Comparison of ENCODE assay signal across 14 cellular contexts in the genomic region with DNA sequence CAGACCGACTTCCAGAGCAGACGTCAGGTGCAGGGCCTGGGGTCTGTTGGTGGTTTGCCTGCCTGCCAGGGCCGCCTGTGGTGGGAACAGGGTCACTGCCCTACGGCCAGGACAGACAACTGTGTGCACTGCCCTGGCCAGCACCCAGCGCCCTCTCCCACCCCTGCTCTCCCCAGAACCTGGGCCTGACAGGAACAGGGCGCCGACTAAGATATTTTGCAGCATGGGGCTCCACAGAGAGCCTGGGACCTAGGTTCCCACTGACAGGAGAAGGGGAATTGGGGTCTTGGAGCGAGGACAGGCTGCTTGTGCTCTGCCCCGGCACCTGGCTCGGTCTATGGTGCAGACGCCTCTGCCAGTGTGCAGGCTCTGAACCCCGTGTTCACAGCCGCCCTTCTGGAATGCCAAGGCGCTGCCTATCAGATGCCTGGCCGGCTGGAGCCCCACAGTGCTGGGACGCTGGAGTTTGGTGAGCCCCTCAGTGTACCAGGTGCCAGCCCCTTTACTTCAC.
"Had no signal": no experiment of that assay in that cellular context is flagged by ENCODE, and none has a peak within 500 bp of the region (broad histone marks: within the 10 kb centered on the region; RNA-seq: fewer than 3 reads in every experiment).

No MANE protein-coding gene starts in this region.

- H3K4me1 Mint-ChIP-seq: natural killer cell; stimulated activated effector memory CD8-positive, alpha-beta T cell treated with anti-CD3 and anti-CD28 coated beads, Interleukin-12 subunit alpha, Interleukin-12 subunit beta, amount 100 ng/mL, for 72 hours had no signal

- H3K27ac Mint-ChIP-seq: activated CD8-positive, alpha-beta T cell treated with anti-CD3 and anti-CD28 coated beads for 36 hours; natural killer cell; stimulated activated effector memory CD8-positive, alpha-beta T cell treated with anti-CD3 and anti-CD28 coated beads, Interleukin-12 subunit alpha, Interleukin-12 subunit beta, amount 100 ng/mL, for 72 hours had no signal

- DNase-seq: activated CD8-positive, alpha-beta memory T cell treated with anti-CD3 and anti-CD28 coated beads, Interleukin-2, amount 50 U/mL, for 4 hours; activated CD8-positive, alpha-beta T cell treated with anti-CD3 and anti-CD28 coated beads for 36 hours; activated naive CD4-positive, alpha-beta T cell; colonic mucosa; effector CD4-positive, alpha-beta T cell; foreskin melanocyte; natural killer cell; small intestine; T-helper 1 cell had no signal

- FAIRE-seq: endothelial cell of umbilical vein, small intestine had no signal

- H3K4me3 Mint-ChIP-seq: activated CD8-positive, alpha-beta T cell treated with anti-CD3 and anti-CD28 coated beads for 36 hours; natural killer cell; stimulated activated effector memory CD8-positive, alpha-beta T cell treated with anti-CD3 and anti-CD28 coated beads, Interleukin-12 subunit alpha, Interleukin-12 subunit beta, amount 100 ng/mL, for 72 hours had no signal

- H3K36me3 Mint-ChIP-seq: natural killer cell; stimulated activated effector memory CD8-positive, alpha-beta T cell treated with anti-CD3 and anti-CD28 coated beads, Interleukin-12 subunit alpha, Interleukin-12 subunit beta, amount 100 ng/mL, for 72 hours had no signal

- H3K9me3 Mint-ChIP-seq: activated CD8-positive, alpha-beta T cell treated with anti-CD3 and anti-CD28 coated beads for 36 hours; natural killer cell; stimulated activated effector memory CD8-positive, alpha-beta T cell treated with anti-CD3 and anti-CD28 coated beads, Interleukin-12 subunit alpha, Interleukin-12 subunit beta, amount 100 ng/mL, for 72 hours had no signal

- H3K27me3 Mint-ChIP-seq: activated CD8-positive, alpha-beta T cell treated with anti-CD3 and anti-CD28 coated beads for 36 hours had no signal

- ATAC-seq: activated CD8-positive, alpha-beta T cell treated with anti-CD3 and anti-CD28 coated beads for 36 hours; natural killer cell; stimulated activated effector memory CD8-positive, alpha-beta T cell treated with anti-CD3 and anti-CD28 coated beads, Interleukin-12 subunit alpha, Interleukin-12 subunit beta, amount 100 ng/mL, for 72 hours had no signal

- H3K27ac ChIP-seq: cardiac muscle cell, colonic mucosa, upper lobe of left lung, VCaP had no signal

- H3K4me1 ChIP-seq: colonic mucosa, upper lobe of left lung had no signal

- H3K9me3 ChIP-seq: colonic mucosa, upper lobe of left lung had no signal

- H3K36me3 ChIP-seq: cardiac muscle cell, colonic mucosa, upper lobe of left lung had no signal

- H3K4me3 ChIP-seq: cardiac muscle cell, colonic mucosa, upper lobe of left lung had no signal

- H3K27me3 ChIP-seq: cardiac muscle cell, colonic mucosa, upper lobe of left lung had no signal
